1 cellular context compared by ENCODE assay signal in the genomic region with DNA sequence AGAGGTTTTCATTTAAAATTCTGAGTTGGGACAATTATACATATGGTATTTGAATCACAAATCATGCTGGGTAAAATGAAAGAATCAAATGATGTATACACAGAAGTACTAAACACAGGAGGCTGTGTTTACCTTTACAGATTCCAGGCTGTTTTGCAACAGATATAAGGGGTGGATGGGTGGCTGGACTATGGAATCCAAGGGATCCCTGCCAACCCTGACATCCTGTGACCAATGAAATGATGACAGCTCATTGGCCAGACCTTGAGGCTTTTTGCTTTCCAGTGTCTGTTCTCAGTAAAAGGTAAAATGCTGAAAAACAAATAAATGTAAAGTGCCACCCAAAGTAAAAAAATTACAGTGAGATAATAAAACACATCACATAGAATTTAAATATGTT.
TF ChIP-seq lines count a peak whose summit lies in the region.

No MANE protein-coding gene starts in this region.

TF ChIP-seq in HepG2, 621 proteins besides CTCF, POLR2A, EP300 and RAD21 (continued from another document):
- TF ChIP-seq POGK (CRISPR knock-in tag; conservative IDR thresholded peaks at IDR 0.05) (no peak), RFX5 (IDR thresholded peaks at IDR 0.05; ENCODE audit: low read depth, low read length) (peak; percentile 59; the same call in 1 of the 2 replicates), TEAD3 (CRISPR knock-in tag; optimal IDR thresholded peaks at IDR 0.05; ENCODE audit: borderline replicate concordance) (peak; percentile 82), PAX8 (CRISPR knock-in tag; IDR thresholded peaks at IDR 0.05; ENCODE audit: borderline replicate concordance) (no peak), ZNF337 (CRISPR knock-in tag; IDR thresholded peaks at IDR 0.05; ENCODE audit: borderline replicate concordance, low read depth) (no peak), RORA (CRISPR knock-in tag; IDR thresholded peaks at IDR 0.05) (no peak), KLF12 (CRISPR knock-in tag; IDR thresholded peaks at IDR 0.05; ENCODE audit: borderline replicate concordance) (no peak), HOMEZ (CRISPR knock-in tag; IDR thresholded peaks at IDR 0.05; ENCODE audit: low read depth) (peak; percentile 36; the same call in 1 of the 2 replicates), CEBPG (CRISPR knock-in tag; IDR thresholded peaks at IDR 0.05) (peak; percentile 65), HNF4A (CRISPR knock-in tag; IDR thresholded peaks at IDR 0.05) (peak; percentile 66), FOXA3 (CRISPR knock-in tag; IDR thresholded peaks at IDR 0.05) (peak; percentile 74), CREB1 (IDR thresholded peaks at IDR 0.05) (no peak), CREB1 (CRISPR knock-in tag; IDR thresholded peaks at IDR 0.05) (peak; percentile 44; the same call in 1 of the 2 replicates), PRPF4 (IDR thresholded peaks at IDR 0.05; ENCODE audit: low read depth, low read length, poor library complexity, severe bottlenecking) (no peak)
- TF ChIP-seq, protein P1, sequence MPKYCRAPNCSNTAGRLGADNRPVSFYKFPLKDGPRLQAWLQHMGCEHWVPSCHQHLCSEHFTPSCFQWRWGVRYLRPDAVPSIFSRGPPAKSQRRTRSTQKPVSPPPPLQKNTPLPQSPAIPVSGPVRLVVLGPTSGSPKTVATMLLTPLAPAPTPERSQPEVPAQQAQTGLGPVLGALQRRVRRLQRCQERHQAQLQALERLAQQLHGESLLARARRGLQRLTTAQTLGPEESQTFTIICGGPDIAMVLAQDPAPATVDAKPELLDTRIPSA (CRISPR knock-in tag; IDR thresholded peaks at IDR 0.05; ENCODE audit: borderline replicate concordance): no peak
